1 cellular context compared by ENCODE assay signal in genomic region chr3:178671261-178672191, GRCh38.
TF ChIP-seq lines count a peak whose summit lies in the region.

No MANE protein-coding gene starts in this region.

TF ChIP-seq in GM12878, 131 proteins besides CTCF, POLR2A, EP300 and RAD21 (continued from another document):
- TF ChIP-seq IRF5 (IDR thresholded peaks at IDR 0.05; ENCODE audit: borderline replicate concordance) (no peak), ASH2L (IDR thresholded peaks at IDR 0.05; ENCODE audit: borderline replicate concordance, low read depth) (no peak), ATF7 (IDR thresholded peaks at IDR 0.05; ENCODE audit: low read depth) (no peak), ZSCAN29 (IDR thresholded peaks at IDR 0.05) (no peak), KLF5 (IDR thresholded peaks at IDR 0.05; ENCODE audit: partially characterized antibody) (no peak), DPF2 (IDR thresholded peaks at IDR 0.05) (0 out of 2 replicates have a peak, but pooled peaks have one; percentile 15)
- TF ChIP-seq, protein P1, sequence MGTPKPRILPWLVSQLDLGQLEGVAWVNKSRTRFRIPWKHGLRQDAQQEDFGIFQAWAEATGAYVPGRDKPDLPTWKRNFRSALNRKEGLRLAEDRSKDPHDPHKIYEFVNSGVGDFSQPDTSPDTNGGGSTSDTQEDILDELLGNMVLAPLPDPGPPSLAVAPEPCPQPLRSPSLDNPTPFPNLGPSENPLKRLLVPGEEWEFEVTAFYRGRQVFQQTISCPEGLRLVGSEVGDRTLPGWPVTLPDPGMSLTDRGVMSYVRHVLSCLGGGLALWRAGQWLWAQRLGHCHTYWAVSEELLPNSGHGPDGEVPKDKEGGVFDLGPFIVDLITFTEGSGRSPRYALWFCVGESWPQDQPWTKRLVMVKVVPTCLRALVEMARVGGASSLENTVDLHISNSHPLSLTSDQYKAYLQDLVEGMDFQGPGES (IDR thresholded peaks at IDR 0.05), result no peak
